19 cellular contexts compared by ENCODE assay signal in the genomic region with DNA sequence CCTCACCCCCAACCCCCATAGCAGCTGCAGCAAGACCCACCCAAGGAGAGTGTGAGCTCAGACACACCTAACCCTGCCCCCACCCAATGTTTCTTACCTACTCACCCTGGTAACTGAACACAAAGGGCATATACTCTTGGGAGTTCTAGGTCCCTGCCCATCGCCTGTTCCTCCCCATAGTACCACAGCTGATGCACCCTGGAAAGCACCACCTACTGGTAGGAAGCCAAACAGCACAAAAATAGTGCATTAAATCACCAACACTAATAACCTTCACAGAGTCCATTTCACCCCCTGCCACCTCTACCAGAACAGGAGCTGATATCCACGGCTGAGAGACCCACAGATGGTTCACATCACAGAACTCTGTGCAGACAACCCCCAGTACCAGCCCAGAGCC.
DNase-seq lines count a peak whose midpoint lies in the region; ATAC-seq and TF ChIP-seq lines count a peak whose summit lies in the region.
"Had no signal": no experiment of that assay in that cellular context is flagged by ENCODE, and none has a peak within 500 bp of the region (broad histone marks: within the 10 kb centered on the region; RNA-seq: fewer than 3 reads in every experiment).

No MANE protein-coding gene starts in this region.

- WGBS in mammary epithelial cell (ENCODE audit: low coverage, missing lambda C conversion rate), result 0% methylated on average over 1 of the region's 2 CpGs

- intact Hi-C loops in MCF 10A (cut with micrococcal nuclease) (no loop called here), mammary epithelial cell (cut with micrococcal nuclease) (no loop called here), Right ventricle myocardium inferior (cut with DNase I) (no loop called here)

- H3K27me3 Mint-ChIP-seq in MCF 10A (ENCODE audit: insufficient read depth, unreplicated experiment), result no peaks in the 10 kb centered on the region
- H3K27me3 Mint-ChIP-seq in stimulated activated naive CD8-positive, alpha-beta T cell treated with anti-CD3 and anti-CD28 coated beads, Interleukin-15, amount 100 ng/mL, for 72 hours, result no peaks in the 10 kb centered on the region
- H3K27me3 Mint-ChIP-seq: T-cell had no signal

- H3K27me3 ChIP-seq in mammary epithelial cell (ENCODE audit: insufficient read depth, low read length), result no peaks in the 10 kb centered on the region
- H3K27me3 ChIP-seq: gastrocnemius medialis had no signal

- H3K9me3 ChIP-seq in mammary epithelial cell (replicated peaks; ENCODE audit: insufficient read depth, low read length), result no peaks in the 10 kb centered on the region
- H3K9me3 ChIP-seq: gastrocnemius medialis had no signal

- no peak overlapping the region for H3K9ac ChIP-seq in mammary epithelial cell (ENCODE audit: insufficient read depth, low read length)

- no peaks in the 10 kb centered on the region for H4K20me1 ChIP-seq in mammary epithelial cell (ENCODE audit: insufficient read depth, low read length)

- no peak overlapping the region for H3K27ac ChIP-seq in mammary epithelial cell (ENCODE audit: insufficient read depth, low read depth, low read length)
- H3K27ac ChIP-seq: gastrocnemius medialis had no signal

- H3K36me3 ChIP-seq in mammary epithelial cell (ENCODE audit: insufficient read depth, low read length), result no peaks in the 10 kb centered on the region
- H3K36me3 ChIP-seq: gastrocnemius medialis had no signal

- H3K4me3 Mint-ChIP-seq in MCF 10A (ENCODE audit: unreplicated experiment), result no peak overlapping the region
- H3K4me3 Mint-ChIP-seq in stimulated activated naive CD8-positive, alpha-beta T cell treated with anti-CD3 and anti-CD28 coated beads, Interleukin-15, amount 100 ng/mL, for 72 hours, result no peak overlapping the region
- H3K4me3 Mint-ChIP-seq: activated naive CD8-positive, alpha-beta T cell treated with anti-CD3 and anti-CD28 coated beads, Interleukin-2, amount 10 ng/mL, durations not matched to agents 7 days and 5 days; T-cell had no signal

- H3K4me2 ChIP-seq in mammary epithelial cell (ENCODE audit: insufficient read depth, low read depth, low read length), result no peak overlapping the region

- dilution Hi-C loops in mammary epithelial cell (cut with HindIII; ENCODE audit: low sequenced_read_pairs), result no loop called here

- no peak overlapping the region for H2AFZ ChIP-seq in mammary epithelial cell (ENCODE audit: low read depth, low read length)

- H3K36me3 Mint-ChIP-seq in MCF 10A (ENCODE audit: insufficient read depth, unreplicated experiment), result no peaks in the 10 kb centered on the region
- H3K36me3 Mint-ChIP-seq: activated naive CD8-positive, alpha-beta T cell treated with anti-CD3 and anti-CD28 coated beads, Interleukin-2, amount 10 ng/mL, durations not matched to agents 7 days and 5 days; T-cell had no signal

- BruUV-seq in MCF 10A (replicated peaks; lab: Mats Ljungman, UMichigan) (no TSS peak), mammary epithelial cell (replicated peaks; lab: Mats Ljungman, UMichigan) (no TSS peak)

- no peaks in the 10 kb centered on the region for H3K79me2 ChIP-seq in mammary epithelial cell (ENCODE audit: insufficient read depth, low read length)

- in situ Hi-C loops in mammary epithelial cell (cut with MboI; ENCODE audit: low sequenced_read_pairs in 2 of 2) (no loop called here), SK-MEL-5 (cut with HindIII; ENCODE audit: low pct_unique_long_range_greater_than_20kb, low sequenced_read_pairs) (no loop called here)

- CTCF ChIA-PET in MCF 10A (lab: Yijun Ruan, JAX) (interaction anchor here (0.6 to 1.3 kb wide), 4 partner anchors 13 to 689 kb away, joined by 3 to 5 read pairs (median 4); no protein-coding TSS in a partner anchor), mammary epithelial cell (lab: Charles Lee; ENCODE audit: low non-redundant PET) (no interaction called here)

- TF ChIP-seq CTCF in MCF 10A (IDR thresholded peaks at IDR 0.05; ENCODE audit: unreplicated experiment) (peak; percentile 6), mammary epithelial cell (conservative IDR thresholded peaks at IDR 0.05 in 1 of 2, IDR thresholded peaks at IDR 0.05 in 1 of 2; ENCODE audit: extremely low read depth in 1 of 2, insufficient read depth in 1 of 2, low read depth in 1 of 2, low read length in 2 of 2) (no peak)

- no peak overlapping the region for H3K27ac Mint-ChIP-seq in MCF 10A (ENCODE audit: low read depth, unreplicated experiment)
- no peak overlapping the region for H3K27ac Mint-ChIP-seq in stimulated activated naive CD8-positive, alpha-beta T cell treated with anti-CD3 and anti-CD28 coated beads, Interleukin-15, amount 100 ng/mL, for 72 hours
- H3K27ac Mint-ChIP-seq: activated naive CD8-positive, alpha-beta T cell treated with anti-CD3 and anti-CD28 coated beads, Interleukin-2, amount 10 ng/mL, durations not matched to agents 7 days and 5 days; T-cell had no signal

- POLR2A ChIA-PET in MCF 10A (lab: Yijun Ruan, JAX), result no interaction called here

- no peaks in the 10 kb centered on the region for H3K4me1 Mint-ChIP-seq in MCF 10A (ENCODE audit: insufficient read depth, unreplicated experiment)
- no peaks in the 10 kb centered on the region for H3K4me1 Mint-ChIP-seq in stimulated activated naive CD8-positive, alpha-beta T cell treated with anti-CD3 and anti-CD28 coated beads, Interleukin-15, amount 100 ng/mL, for 72 hours
- H3K4me1 Mint-ChIP-seq: activated naive CD8-positive, alpha-beta T cell treated with anti-CD3 and anti-CD28 coated beads, Interleukin-2, amount 10 ng/mL, durations not matched to agents 7 days and 5 days; T-cell had no signal

- no peaks in the 10 kb centered on the region for H3K4me1 ChIP-seq in mammary epithelial cell (ENCODE audit: insufficient read depth, low read length)
- H3K4me1 ChIP-seq: gastrocnemius medialis had no signal

- H3K9me3 Mint-ChIP-seq in MCF 10A (ENCODE audit: unreplicated experiment), result peaks cover 14% of the 10 kb centered on the region
- peaks cover 17 to 52% of the 10 kb centered on the region in 2 donors for H3K9me3 Mint-ChIP-seq in stimulated activated naive CD8-positive, alpha-beta T cell treated with anti-CD3 and anti-CD28 coated beads, Interleukin-15, amount 100 ng/mL, for 72 hours

- no peak overlapping the region for H3K4me3 ChIP-seq in mammary epithelial cell (replicated peaks in 1 of 3; ENCODE audit: insufficient read depth in 1 of 3, low read depth in 2 of 3, low read length in 3 of 3)
- H3K4me3 ChIP-seq: gastrocnemius medialis had no signal

- peak; percentile 11 for DNase-seq in MCF 10A (ENCODE audit: unreplicated experiment)
- no peak for DNase-seq in mammary epithelial cell
- peak; percentile 45 for DNase-seq in SK-MEL-5 (ENCODE audit: low read depth, low spot score)
- no peak for DNase-seq in stimulated activated naive CD8-positive, alpha-beta T cell treated with anti-CD3 and anti-CD28 coated beads, Interleukin-15, amount 100 ng/mL, for 72 hours
- no peak for DNase-seq in RKO (ENCODE audit: low spot score)
- DNase-seq in Right ventricle myocardium inferior (ENCODE audit: missing footprints), result no peak
- DNase-seq: activated CD4-positive, alpha-beta T cell treated with anti-CD3 and anti-CD28 coated beads for 1 hour; activated naive CD8-positive, alpha-beta T cell treated with anti-CD3 and anti-CD28 coated beads, Interleukin-2, amount 10 ng/mL, durations not matched to agents 7 days and 5 days; central memory CD4-positive, alpha-beta T cell; COR-L47; gastrocnemius medialis; mesenchymal stem cell; NCI-H1092; NCI-H2171; occipital lobe; small intestine; T-cell had no signal

- ATAC-seq in HG03432 (IDR thresholded peaks at IDR 0.05; ENCODE audit: unreplicated experiment), result peak; percentile 57
- no peak for ATAC-seq in stimulated activated naive CD8-positive, alpha-beta T cell treated with anti-CD3 and anti-CD28 coated beads, Interleukin-15, amount 100 ng/mL, for 72 hours
- ATAC-seq in Right ventricle myocardium inferior, result no peak
- ATAC-seq in HG03521 (IDR thresholded peaks at IDR 0.05; ENCODE audit: unreplicated experiment), result no peak
- ATAC-seq: gastrocnemius medialis, T-cell had no signal

Comparison
In these comparisons a context has a peak if more than half of its experiments do, and no peak if none do; other contexts are left out.
1. DNase-seq: peak in MCF 10A (single experiment) and SK-MEL-5 (single experiment); none in mammary epithelial cell (single experiment), stimulated activated naive CD8-positive, alpha-beta T cell treated with anti-CD3 and anti-CD28 coated beads, Interleukin-15, amount 100 ng/mL, for 72 hours (0 of 2), RKO (single experiment) and Right ventricle myocardium inferior (single experiment).